ENCODE assay signal across 30 cellular contexts in the genomic region with DNA sequence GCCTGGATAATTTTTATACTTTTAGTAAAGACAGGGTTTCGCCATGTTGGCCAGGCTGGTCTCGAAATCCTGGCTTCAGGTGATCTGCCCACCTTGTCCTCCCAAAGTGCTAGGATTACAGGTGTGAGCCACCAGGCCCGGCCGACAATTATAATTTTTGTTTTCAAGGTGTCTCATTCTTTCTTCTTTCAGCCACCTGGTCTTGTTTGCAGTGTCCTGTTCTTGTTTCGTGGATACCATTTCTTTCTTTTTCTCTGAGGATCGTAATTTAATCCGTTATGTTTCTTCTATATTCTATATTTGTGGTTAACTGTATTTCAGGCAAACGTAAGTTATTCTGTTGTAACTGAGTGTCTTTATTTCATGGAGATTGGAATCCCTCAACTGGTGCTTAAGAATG. TPM values are rescaled to one million over a fixed set of nuclear protein-coding genes. Genes with fewer than 3 reads are reported as not detected.
"Had no signal": no experiment of that assay in that cellular context is flagged by ENCODE, and none has a peak within 500 bp of the region (broad histone marks: within the 10 kb centered on the region; RNA-seq: fewer than 3 reads in every experiment).

No MANE protein-coding gene starts in this region.

- DNase-seq: stimulated activated CD4-positive, alpha-beta T cell treated with anti-CD3 and anti-CD28 coated beads, Interleukin-2, amount 100 ng/mL, for 48 hours; stimulated activated CD4-positive, alpha-beta T cell treated with anti-CD3 and anti-CD28 coated beads, Interleukin-4, amount 100 ng/mL, for 1 hour; stimulated activated CD4-positive, alpha-beta T cell treated with anti-CD3 and anti-CD28 coated beads, Interleukin-4, amount 100 ng/mL, for 24 hours; stimulated activated CD4-positive, alpha-beta T cell treated with anti-CD3 and anti-CD28 coated beads, Interleukin-4, amount 100 ng/mL, for 4 hours; stimulated activated CD8-positive, alpha-beta memory T cell treated with anti-CD3 and anti-CD28 coated beads, Interleukin-4, amount 100 ng/mL, for 48 hours; stimulated activated naive B cell treated with anti-CD40 and anti-IgM and Interleukin-4, amounts not matched to agents 10 μg/mL and 1 μg/mL and 100 μg/mL, for 72 hours; stimulated activated naive CD4-positive, alpha-beta T cell; stimulated activated naive CD4-positive, alpha-beta T cell treated with Interleukin-2 at 50 U/mL for 16 hours; stimulated activated naive CD8-positive, alpha-beta T cell treated with anti-CD3 and anti-CD28 coated beads, Interleukin-15, amount 100 ng/mL, for 72 hours; stimulated activated naive CD8-positive, alpha-beta T cell treated with anti-CD3 and anti-CD28 coated beads, Interleukin-15, Interleukin-2, amounts not matched to agents 100 U/mL and 50 U/mL, for 24 hours; stomach; substantia nigra; testis; thyroid gland; tibial artery; transverse colon; trophoblast cell; upper lobe of left lung; upper lobe of right lung; uterus had no signal

- H3K4me1 Mint-ChIP-seq: stimulated activated memory B cell treated with anti-CD40 and anti-IgM and Interleukin-4, amounts not matched to agents 10 μg/mL and 1 μg/mL and 100 μg/mL, for 72 hours; stimulated activated naive CD8-positive, alpha-beta T cell treated with anti-CD3 and anti-CD28 coated beads, Interleukin-15, amount 100 ng/mL, for 72 hours had no signal

- H3K9me3 ChIP-seq: suprapubic skin, testis, thoracic aorta, thyroid gland, transverse colon, upper lobe of right lung, uterus, vagina had no signal

- H3K27me3 Mint-ChIP-seq: stimulated activated naive CD8-positive, alpha-beta T cell treated with anti-CD3 and anti-CD28 coated beads, Interleukin-15, Interleukin-2, amounts not matched to agents 100 ng/mL and 50 ng/mL, for 24 hours had no signal

- H3K36me3 ChIP-seq: thyroid gland, transverse colon, upper lobe of right lung, uterus, vagina had no signal

- H3K27ac ChIP-seq: stomach, suprapubic skin, testis, thoracic aorta, thyroid gland, tibial artery, tibial nerve, transverse colon, upper lobe of left lung, upper lobe of right lung, uterus, vagina had no signal

- H3K4me3 ChIP-seq: stomach, suprapubic skin, testis, thoracic aorta, thyroid gland, tibial artery, tibial nerve, transverse colon, upper lobe of left lung, upper lobe of right lung, uterus, vagina had no signal

- H3K4me1 ChIP-seq: stomach, suprapubic skin, testis, thyroid gland, tibial artery, tibial nerve, transverse colon, upper lobe of left lung, upper lobe of right lung, uterus, vagina had no signal

- H3K4me3 Mint-ChIP-seq: stimulated activated effector memory CD8-positive, alpha-beta T cell treated with anti-CD3 and anti-CD28 coated beads, Interleukin-12 subunit alpha, Interleukin-12 subunit beta, amount 100 ng/mL, for 72 hours; stimulated activated memory B cell treated with anti-CD40 and anti-IgM and Interleukin-4, amounts not matched to agents 10 μg/mL and 1 μg/mL and 100 μg/mL, for 72 hours; stimulated activated naive B cell treated with anti-CD40 and anti-IgM and Interleukin-4, amounts not matched to agents 10 μg/mL and 1 μg/mL and 100 μg/mL, for 72 hours; stimulated activated naive CD8-positive, alpha-beta T cell treated with anti-CD3 and anti-CD28 coated beads, Interleukin-15, amount 100 ng/mL, for 72 hours; stimulated activated naive CD8-positive, alpha-beta T cell treated with anti-CD3 and anti-CD28 coated beads, Interleukin-15, Interleukin-2, amounts not matched to agents 100 ng/mL and 50 ng/mL, for 24 hours; type B pancreatic cell had no signal

- H3K9me3 Mint-ChIP-seq: stimulated activated effector memory CD8-positive, alpha-beta T cell treated with anti-CD3 and anti-CD28 coated beads, Interleukin-12 subunit alpha, Interleukin-12 subunit beta, amount 100 ng/mL, for 72 hours; stimulated activated naive CD8-positive, alpha-beta T cell treated with anti-CD3 and anti-CD28 coated beads, Interleukin-15, Interleukin-2, amounts not matched to agents 100 ng/mL and 50 ng/mL, for 24 hours; type B pancreatic cell had no signal

- H3K36me3 Mint-ChIP-seq: stimulated activated effector memory CD8-positive, alpha-beta T cell treated with anti-CD3 and anti-CD28 coated beads, Interleukin-12 subunit alpha, Interleukin-12 subunit beta, amount 100 ng/mL, for 72 hours; type B pancreatic cell had no signal

- H3K27ac Mint-ChIP-seq: stimulated activated effector memory CD8-positive, alpha-beta T cell treated with anti-CD3 and anti-CD28 coated beads, Interleukin-12 subunit alpha, Interleukin-12 subunit beta, amount 100 ng/mL, for 72 hours; stimulated activated memory B cell treated with anti-CD40 and anti-IgM and Interleukin-4, amounts not matched to agents 10 μg/mL and 1 μg/mL and 100 μg/mL, for 72 hours; stimulated activated naive B cell treated with anti-CD40 and anti-IgM and Interleukin-4, amounts not matched to agents 10 μg/mL and 1 μg/mL and 100 μg/mL, for 72 hours; stimulated activated naive CD8-positive, alpha-beta T cell treated with anti-CD3 and anti-CD28 coated beads, Interleukin-15, amount 100 ng/mL, for 72 hours; stimulated activated naive CD8-positive, alpha-beta T cell treated with anti-CD3 and anti-CD28 coated beads, Interleukin-15, Interleukin-2, amounts not matched to agents 100 ng/mL and 50 ng/mL, for 24 hours; type B pancreatic cell had no signal

RNA-seq across cellular contexts. Expression of a gene that starts 51.6 kb away (rescaled TPM):
- total RNA-seq: subcutaneous adipose tissue, suprapubic skin, tibial nerve, upper lobe of right lung, ureter, vagina had no signal
